ENCODE assay signal across 17 cellular contexts in the genomic region with DNA sequence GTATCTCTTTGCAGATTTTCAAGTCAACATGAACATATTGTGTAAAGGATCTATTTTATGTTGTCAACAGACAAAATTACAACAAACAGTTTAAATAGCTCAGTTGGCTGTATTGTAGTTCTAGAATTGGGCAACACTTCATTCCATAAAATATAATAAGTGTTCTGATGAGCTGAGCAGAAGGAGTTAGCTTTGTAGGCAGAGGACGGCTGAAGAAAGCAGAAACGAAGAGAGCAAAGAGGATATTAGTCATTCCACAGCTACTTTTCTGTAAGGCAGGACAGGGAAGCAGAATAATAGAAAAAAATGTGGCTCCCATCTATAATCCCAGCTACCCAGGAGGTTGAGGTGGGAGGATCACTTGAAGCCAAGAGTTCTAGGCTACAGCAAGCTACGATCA. TPM values are rescaled to one million over a fixed set of nuclear protein-coding genes. Genes with fewer than 3 reads are reported as not detected.
DNase-seq lines count a peak whose midpoint lies in the region; FAIRE-seq and TF ChIP-seq lines count a peak whose summit lies in the region.
"Had no signal": no experiment of that assay in that cellular context is flagged by ENCODE, and none has a peak within 500 bp of the region (broad histone marks: within the 10 kb centered on the region; RNA-seq: fewer than 3 reads in every experiment).

No MANE protein-coding gene starts in this region.

- no peak for TF ChIP-seq CTCF in osteoblast (IDR thresholded peaks at IDR 0.05; ENCODE audit: extremely low read depth, low read depth, low read length)

- H3K27ac ChIP-seq in osteoblast (ENCODE audit: low read depth, low read length), result no peak overlapping the region
- H3K27ac ChIP-seq: suprapubic skin had no signal

- no peaks in the 10 kb centered on the region for H4K20me1 ChIP-seq in osteoblast (ENCODE audit: insufficient read depth, low read length)

- no peak for FAIRE-seq in RCC 7860 (lab: Jason Lieb, UNC)
- FAIRE-seq: frontal cortex, keratinocyte had no signal

- H3K27me3 Mint-ChIP-seq in dendritic cell treated with granulocyte-macrophage colony-stimulating factor and Interleukin-4, amounts not matched to agents 40 ng/mL and 50 ng/mL, for 4 days, result no peaks in the 10 kb centered on the region
- no peaks in the 10 kb centered on the region for H3K27me3 Mint-ChIP-seq in activated T-helper 1 cell treated with anti-CD3 and anti-CD28 coated beads, Interleukin-12 subunit alpha, Interleukin-12 subunit beta, Interleukin-2, Interleukin-4 antibody, amounts not matched to agents 30 ng/mL and 10 ng/mL and 1 ng/mL, durations not matched to agents 14 hours and 24 hours and 36 hours (ENCODE audit: insufficient read depth)

- no peaks in the 10 kb centered on the region for H3K9me3 Mint-ChIP-seq in dendritic cell treated with granulocyte-macrophage colony-stimulating factor and Interleukin-4, amounts not matched to agents 40 ng/mL and 50 ng/mL, for 4 days
- peaks cover 5% of the 10 kb centered on the region for H3K9me3 Mint-ChIP-seq in activated T-helper 1 cell treated with anti-CD3 and anti-CD28 coated beads, Interleukin-12 subunit alpha, Interleukin-12 subunit beta, Interleukin-2, Interleukin-4 antibody, amounts not matched to agents 30 ng/mL and 10 ng/mL and 1 ng/mL, durations not matched to agents 14 hours and 24 hours and 36 hours
- H3K9me3 Mint-ChIP-seq: activated naive CD4-positive, alpha-beta T cell treated with anti-CD3 and anti-CD28 coated beads for 36 hours; nephron progenitor cell had no signal

- peak overlapping the region; percentile 46 for H3K4me3 Mint-ChIP-seq in dendritic cell treated with granulocyte-macrophage colony-stimulating factor and Interleukin-4, amounts not matched to agents 40 ng/mL and 50 ng/mL, for 4 days
- no peak overlapping the region for H3K4me3 Mint-ChIP-seq in activated T-helper 1 cell treated with anti-CD3 and anti-CD28 coated beads, Interleukin-12 subunit alpha, Interleukin-12 subunit beta, Interleukin-2, Interleukin-4 antibody, amounts not matched to agents 30 ng/mL and 10 ng/mL and 1 ng/mL, durations not matched to agents 14 hours and 24 hours and 36 hours
- H3K4me3 Mint-ChIP-seq: activated naive CD4-positive, alpha-beta T cell treated with anti-CD3 and anti-CD28 coated beads for 36 hours; nephron progenitor cell had no signal

- no peak overlapping the region for H3K4me2 ChIP-seq in osteoblast (ENCODE audit: insufficient read depth, low read length)

- no peak overlapping the region for H2AFZ ChIP-seq in osteoblast (ENCODE audit: low read length)

- no peaks in the 10 kb centered on the region for H3K36me3 Mint-ChIP-seq in dendritic cell treated with granulocyte-macrophage colony-stimulating factor and Interleukin-4, amounts not matched to agents 40 ng/mL and 50 ng/mL, for 4 days (ENCODE audit: low read depth)
- H3K36me3 Mint-ChIP-seq in activated T-helper 1 cell treated with anti-CD3 and anti-CD28 coated beads, Interleukin-12 subunit alpha, Interleukin-12 subunit beta, Interleukin-2, Interleukin-4 antibody, amounts not matched to agents 30 ng/mL and 10 ng/mL and 1 ng/mL, durations not matched to agents 14 hours and 24 hours and 36 hours (ENCODE audit: low read depth), result peaks cover 12% of the 10 kb centered on the region

- H3K27me3 ChIP-seq in osteoblast (ENCODE audit: insufficient read depth, low read length), result no peaks in the 10 kb centered on the region
- H3K27me3 ChIP-seq: suprapubic skin had no signal

- peak overlapping the region; percentile 99 for H3K27ac Mint-ChIP-seq in dendritic cell treated with granulocyte-macrophage colony-stimulating factor and Interleukin-4, amounts not matched to agents 40 ng/mL and 50 ng/mL, for 4 days
- no peak overlapping the region for H3K27ac Mint-ChIP-seq in activated T-helper 1 cell treated with anti-CD3 and anti-CD28 coated beads, Interleukin-12 subunit alpha, Interleukin-12 subunit beta, Interleukin-2, Interleukin-4 antibody, amounts not matched to agents 30 ng/mL and 10 ng/mL and 1 ng/mL, durations not matched to agents 14 hours and 24 hours and 36 hours
- H3K27ac Mint-ChIP-seq: activated naive CD4-positive, alpha-beta T cell treated with anti-CD3 and anti-CD28 coated beads for 36 hours; nephron progenitor cell had no signal

- no peaks in the 10 kb centered on the region for H3K36me3 ChIP-seq in osteoblast (ENCODE audit: insufficient read depth, low read length)
- H3K36me3 ChIP-seq: suprapubic skin had no signal

- peaks cover 58% of the 10 kb centered on the region for H3K4me1 Mint-ChIP-seq in dendritic cell treated with granulocyte-macrophage colony-stimulating factor and Interleukin-4, amounts not matched to agents 40 ng/mL and 50 ng/mL, for 4 days (ENCODE audit: low read depth)
- peaks cover 50% of the 10 kb centered on the region for H3K4me1 Mint-ChIP-seq in activated T-helper 1 cell treated with anti-CD3 and anti-CD28 coated beads, Interleukin-12 subunit alpha, Interleukin-12 subunit beta, Interleukin-2, Interleukin-4 antibody, amounts not matched to agents 30 ng/mL and 10 ng/mL and 1 ng/mL, durations not matched to agents 14 hours and 24 hours and 36 hours (ENCODE audit: low read depth)

- intact Hi-C loops in dendritic cell treated with granulocyte-macrophage colony-stimulating factor and Interleukin-4, amounts not matched to agents 40 ng/mL and 50 ng/mL, for 4 days (cut with micrococcal nuclease), result loop anchor here (5.0 kb wide), 1 partner anchor 40 kb away; no protein-coding TSS in a partner anchor
- intact Hi-C loops in activated T-helper 1 cell treated with anti-CD3 and anti-CD28 coated beads, Interleukin-12 subunit alpha, Interleukin-12 subunit beta, Interleukin-2, Interleukin-4 antibody, amounts not matched to agents 30 ng/mL and 10 ng/mL and 1 ng/mL, durations not matched to agents 14 hours and 24 hours and 36 hours (cut with micrococcal nuclease), result loop anchor here (5.0 kb wide), 1 partner anchor 85 kb away; no protein-coding TSS in a partner anchor

- H3K4me1 ChIP-seq in osteoblast (ENCODE audit: insufficient read depth, low read length), result peaks cover 3% of the 10 kb centered on the region
- H3K4me1 ChIP-seq: Caco-2, suprapubic skin had no signal

- no peaks in the 10 kb centered on the region for H3K9me3 ChIP-seq in osteoblast (ENCODE audit: low read depth, low read length)
- H3K9me3 ChIP-seq: Caco-2, suprapubic skin had no signal

- peak; percentile 58 for DNase-seq in ELR (ENCODE audit: low read depth)
- peak; percentile 41 for DNase-seq in NCI-H226
- peak; percentile 60 for DNase-seq in osteoblast (ENCODE audit: insufficient read length, low spot score, missing footprints)
- DNase-seq in activated T-helper 1 cell treated with anti-CD3 and anti-CD28 coated beads, Interleukin-12 subunit alpha, Interleukin-12 subunit beta, Interleukin-2, Interleukin-4 antibody, amounts not matched to agents 30 ng/mL and 10 ng/mL and 1 ng/mL, durations not matched to agents 14 hours and 24 hours and 36 hours (ENCODE audit: low spot score), result no peak
- no peak for DNase-seq in RCC 7860 (ENCODE audit: low spot score)
- DNase-seq in effector CD8-positive, alpha-beta T cell (lab: John Stamatoyannopoulos, UW), result no peak
- DNase-seq: activated CD4-positive, alpha-beta T cell treated with anti-CD3 and anti-CD28 coated beads, Interleukin-2, amount 50 U/mL, for 1 hour; activated naive CD4-positive, alpha-beta T cell treated with anti-CD3 and anti-CD28 coated beads for 36 hours; Caco-2; cortex of kidney; NCI-H2029 treated with DMSO at 0.1 percent for 48 hours; nephron progenitor cell had no signal

- no peaks in the 10 kb centered on the region for H3K79me2 ChIP-seq in osteoblast (ENCODE audit: insufficient read depth, low read length)

- H3K4me3 ChIP-seq in osteoblast (ENCODE audit: insufficient read depth, low read length), result no peak overlapping the region
- H3K4me3 ChIP-seq: skin epidermis, suprapubic skin had no signal

RNA-seq across cellular contexts. Expression of gene IVNS1ABP, which starts 20.2 kb away (rescaled TPM):
- 91.6 and 94.8 TPM in 2 replicates for total RNA-seq in osteoblast
- 207 and 225 TPM in 2 replicates for total RNA-seq in activated T-helper 1 cell treated with anti-CD3 and anti-CD28 coated beads, Interleukin-12 subunit alpha, Interleukin-12 subunit beta, Interleukin-2, Interleukin-4 antibody, amounts not matched to agents 30 ng/mL and 10 ng/mL and 1 ng/mL, durations not matched to agents 14 hours and 24 hours and 36 hours

Comparison
In these comparisons a context has a peak if more than half of its experiments do, and no peak if none do; other contexts are left out.
1. DNase-seq: peak in ELR (single experiment), NCI-H226 (single experiment) and osteoblast (single experiment); none in activated T-helper 1 cell treated with anti-CD3 and anti-CD28 coated beads, Interleukin-12 subunit alpha, Interleukin-12 subunit beta, Interleukin-2, Interleukin-4 antibody, amounts not matched to agents 30 ng/mL and 10 ng/mL and 1 ng/mL, durations not matched to agents 14 hours and 24 hours and 36 hours (single experiment), RCC 7860 (single experiment) and effector CD8-positive, alpha-beta T cell (single experiment).